3 cellular contexts compared by ENCODE assay signal in genomic region chr5:43365155-43365554, GRCh38. TPM values are rescaled to one million over a fixed set of nuclear protein-coding genes. Genes with fewer than 3 reads are reported as not detected.
"Had no signal": no experiment of that assay in that cellular context is flagged by ENCODE, and none has a peak within 500 bp of the region (broad histone marks: within the 10 kb centered on the region; RNA-seq: fewer than 3 reads in every experiment).

No MANE protein-coding gene starts in this region.

RNA-seq across cellular contexts. Expression of gene CCL28, which starts 47.0 kb away (rescaled TPM):
- total RNA-seq: OCI-LY7, SJCRH30 had no signal
- polyA plus RNA-seq: SK-N-SH had no signal
